ENCODE assay signal across 16 cellular contexts in the genomic region with DNA sequence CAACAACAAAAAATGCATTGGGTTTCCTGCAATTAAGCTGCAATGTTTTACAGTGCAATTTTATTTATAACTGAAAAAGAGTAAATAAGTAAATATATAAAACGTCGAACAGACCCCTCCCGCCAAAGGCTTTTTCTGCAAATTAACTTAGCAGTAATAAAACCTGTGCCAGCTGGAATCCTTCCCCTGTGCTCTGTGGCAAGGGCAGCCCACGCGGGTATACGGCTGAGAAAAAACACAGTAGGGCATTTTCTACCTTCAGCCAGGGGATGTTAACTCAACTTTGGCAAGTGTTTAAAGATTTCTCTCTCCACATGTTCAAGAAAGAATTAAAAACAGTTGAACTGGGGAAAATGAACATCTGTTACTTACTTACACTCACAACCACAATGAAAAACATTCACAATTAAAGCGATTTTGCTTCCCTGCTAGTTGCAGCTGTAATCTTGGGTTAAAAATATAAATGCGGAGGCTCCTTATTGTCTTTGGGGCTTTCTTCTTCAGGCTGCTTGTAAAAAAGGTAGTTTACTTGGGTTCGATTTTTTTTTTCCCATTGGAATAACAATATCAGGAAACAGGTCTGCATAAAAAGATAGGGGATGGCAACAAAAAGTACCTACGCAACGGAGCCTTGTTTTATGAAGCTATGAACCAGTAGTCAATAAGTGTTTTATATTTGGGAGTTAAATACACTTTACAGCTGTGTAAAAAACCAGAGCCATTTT.
DNase-seq lines count a peak whose midpoint lies in the region; TF ChIP-seq lines count a peak whose summit lies in the region.
"Had no signal": no experiment of that assay in that cellular context is flagged by ENCODE, and none has a peak within 500 bp of the region (broad histone marks: within the 10 kb centered on the region; RNA-seq: fewer than 3 reads in every experiment).

No MANE protein-coding gene starts in this region.

- no peak overlapping the region for H3K27ac ChIP-seq in neural progenitor cell
- H3K27ac ChIP-seq: C4-2B, KMS-11 had no signal

- TF ChIP-seq CTCF in chondrocyte (IDR thresholded peaks at IDR 0.05) (no peak), CD14-positive monocyte (IDR thresholded peaks at IDR 0.05) (no peak), neural progenitor cell (IDR thresholded peaks at IDR 0.05) (no peak)

- no peak overlapping the region for H2AFZ ChIP-seq in neural progenitor cell (replicated peaks)

- CTCF ChIA-PET in activated CD4-positive, alpha-beta memory T cell treated with anti-CD3 and anti-CD28 coated beads, Interleukin-2, amount 10 ng/mL, durations not matched to agents 7 days and 5 days (lab: Charles Lee), result interaction anchor here (0.7 kb wide), 1 partner anchor 16 kb away, joined by 3 read pairs; no protein-coding TSS in a partner anchor

- no peaks in the 10 kb centered on the region for H4K20me1 ChIP-seq in neural progenitor cell (ENCODE audit: low read depth)

- H3K36me3 Mint-ChIP-seq in chondrocyte (ENCODE audit: low read depth) (peaks cover 2% of the 10 kb centered on the region), CD14-positive monocyte (peaks cover 42 to 43% of the 10 kb centered on the region in 2 donors), neural progenitor cell (no peaks in the 10 kb centered on the region)
- no peaks in the 10 kb centered on the region for H3K36me3 Mint-ChIP-seq in activated CD4-positive, alpha-beta memory T cell treated with anti-CD3 and anti-CD28 coated beads, Interleukin-2, amount 10 ng/mL, durations not matched to agents 7 days and 5 days (ENCODE audit: low read depth)

- H3K36me3 ChIP-seq in neural progenitor cell, result no peaks in the 10 kb centered on the region

- H3K4me3 Mint-ChIP-seq in chondrocyte (ENCODE audit: unreplicated experiment) (no peak overlapping the region), CD14-positive monocyte (no peak overlapping the region), neural progenitor cell (no peak overlapping the region)
- H3K4me3 Mint-ChIP-seq in activated CD4-positive, alpha-beta memory T cell treated with anti-CD3 and anti-CD28 coated beads, Interleukin-2, amount 10 ng/mL, durations not matched to agents 7 days and 5 days, result no peak overlapping the region
- H3K4me3 Mint-ChIP-seq: HFFc6 had no signal

- no peaks in the 10 kb centered on the region for H3K27me3 ChIP-seq in neural progenitor cell

- H3K4me3 ChIP-seq in neural progenitor cell, result no peak overlapping the region

- no peaks in the 10 kb centered on the region for H3K27me3 Mint-ChIP-seq in chondrocyte (ENCODE audit: low read depth)
- H3K27me3 Mint-ChIP-seq in CD14-positive monocyte (ENCODE audit: low read depth in 3 of 3), result peaks cover 0 to 5% (median 0%) of the 10 kb centered on the region in 3 donors
- peaks cover 2% of the 10 kb centered on the region for H3K27me3 Mint-ChIP-seq in neural progenitor cell (ENCODE audit: insufficient read depth, low read depth)
- no peaks in the 10 kb centered on the region for H3K27me3 Mint-ChIP-seq in activated CD4-positive, alpha-beta memory T cell treated with anti-CD3 and anti-CD28 coated beads, Interleukin-2, amount 10 ng/mL, durations not matched to agents 7 days and 5 days

- H3K9me3 ChIP-seq in neural progenitor cell (ENCODE audit: low read depth), result no peaks in the 10 kb centered on the region
- H3K9me3 ChIP-seq: Caco-2 had no signal

- H3K4me2 ChIP-seq in neural progenitor cell, result no peak overlapping the region
- H3K4me2 ChIP-seq: KMS-11 had no signal

- H3K4me1 Mint-ChIP-seq in chondrocyte (ENCODE audit: low read depth) (peaks cover 40% of the 10 kb centered on the region), CD14-positive monocyte (no peaks in the 10 kb centered on the region), neural progenitor cell (no peaks in the 10 kb centered on the region)
- peaks cover under 1% of the 10 kb centered on the region for H3K4me1 Mint-ChIP-seq in activated CD4-positive, alpha-beta memory T cell treated with anti-CD3 and anti-CD28 coated beads, Interleukin-2, amount 10 ng/mL, durations not matched to agents 7 days and 5 days

- no peak overlapping the region for H3K9ac ChIP-seq in neural progenitor cell
- H3K9ac ChIP-seq: KMS-11 had no signal

- no peaks in the 10 kb centered on the region for H3K79me2 ChIP-seq in neural progenitor cell (ENCODE audit: low read depth)

- DNase-seq in GM04504 (ENCODE audit: low read depth) (peak; percentile 4), chondrocyte (ENCODE audit: low spot score) (no peak), medulla oblongata (ENCODE audit: extremely low spot score) (peak; percentile 15), AML-193 (lab: John Stamatoyannopoulos, UW) (no peak), CD14-positive monocyte (ENCODE audit: low spot score) (no peak), neural progenitor cell (ENCODE audit: low spot score) (no peak)
- no peak for DNase-seq in activated CD4-positive, alpha-beta memory T cell treated with anti-CD3 and anti-CD28 coated beads, Interleukin-2, amount 10 ng/mL, durations not matched to agents 7 days and 5 days
- DNase-seq: Caco-2, DMS79, HFFc6, NCI-H1092, NCI-H187, NCI-H2171, SHP77 had no signal

- intact Hi-C loops in CD14-positive monocyte (cut with micrococcal nuclease), result no loop called here

- H3K9me3 Mint-ChIP-seq in chondrocyte (ENCODE audit: low read depth) (no peaks in the 10 kb centered on the region), CD14-positive monocyte (peaks cover 0 to 5% (median 0%) of the 10 kb centered on the region in 7 donors), neural progenitor cell (peaks cover 7% of the 10 kb centered on the region)
- H3K9me3 Mint-ChIP-seq in activated CD4-positive, alpha-beta memory T cell treated with anti-CD3 and anti-CD28 coated beads, Interleukin-2, amount 10 ng/mL, durations not matched to agents 7 days and 5 days, result no peaks in the 10 kb centered on the region
- H3K9me3 Mint-ChIP-seq: HFFc6 had no signal

- H3K27ac Mint-ChIP-seq in chondrocyte (ENCODE audit: unreplicated experiment) (peak overlapping the region; percentile 25), CD14-positive monocyte (no peak overlapping the region), neural progenitor cell (no peak overlapping the region)
- H3K27ac Mint-ChIP-seq in activated CD4-positive, alpha-beta memory T cell treated with anti-CD3 and anti-CD28 coated beads, Interleukin-2, amount 10 ng/mL, durations not matched to agents 7 days and 5 days, result no peak overlapping the region
- H3K27ac Mint-ChIP-seq: HFFc6 had no signal

- no peaks in the 10 kb centered on the region for H3F3A ChIP-seq in neural progenitor cell (ENCODE audit: low read depth)

- peaks cover 4% of the 10 kb centered on the region for H3K4me1 ChIP-seq in neural progenitor cell
- H3K4me1 ChIP-seq: Caco-2 had no signal

- POLR2A ChIA-PET in activated CD4-positive, alpha-beta memory T cell treated with anti-CD3 and anti-CD28 coated beads, Interleukin-2, amount 10 ng/mL, durations not matched to agents 7 days and 5 days (lab: Charles Lee), result interaction anchor here (0.7 to 1.0 kb wide), 2 partner anchors 10 to 16 kb away, joined by 3 read pairs; no protein-coding TSS in a partner anchor

Comparison
In these comparisons a context has a peak if more than half of its experiments do, and no peak if none do; other contexts are left out.
1. DNase-seq: peak in GM04504 (single experiment) and medulla oblongata (single experiment); none in chondrocyte (single experiment), AML-193 (0 of 2), CD14-positive monocyte (single experiment), neural progenitor cell (single experiment) and activated CD4-positive, alpha-beta memory T cell treated with anti-CD3 and anti-CD28 coated beads, Interleukin-2, amount 10 ng/mL, durations not matched to agents 7 days and 5 days (single experiment).